Comparison of ENCODE assay signal across 18 cellular contexts in genomic region chr12:12699345-12699744, GRCh38. TPM values are rescaled to one million over a fixed set of nuclear protein-coding genes. Genes with fewer than 3 reads are reported as not detected.
"Had no signal": no experiment of that assay in that cellular context is flagged by ENCODE, and none has a peak within 500 bp of the region (broad histone marks: within the 10 kb centered on the region; RNA-seq: fewer than 3 reads in every experiment).

No MANE protein-coding gene starts in this region.

- H3K9me3 ChIP-seq: gastrocnemius medialis, left ventricle myocardium inferior, tibial artery had no signal

- H3K4me3 ChIP-seq: gastrocnemius medialis, left ventricle myocardium inferior, SK-N-MC, tibial artery had no signal

- H3K27me3 Mint-ChIP-seq: dendritic cell treated with granulocyte-macrophage colony-stimulating factor and Interleukin-4, amounts not matched to agents 40 ng/mL and 50 ng/mL, for 4 days; effector memory CD8-positive, alpha-beta T cell had no signal

- H3K9me3 Mint-ChIP-seq: dendritic cell treated with granulocyte-macrophage colony-stimulating factor and Interleukin-4, amounts not matched to agents 40 ng/mL and 50 ng/mL, for 4 days; effector memory CD8-positive, alpha-beta T cell; nephron progenitor cell had no signal

- H3K27ac Mint-ChIP-seq: nephron progenitor cell had no signal

- H3K4me3 Mint-ChIP-seq: dendritic cell treated with granulocyte-macrophage colony-stimulating factor and Interleukin-4, amounts not matched to agents 40 ng/mL and 50 ng/mL, for 4 days; effector memory CD8-positive, alpha-beta T cell; nephron progenitor cell had no signal

- DNase-seq: activated gamma-delta T cell; activated T-cell treated with anti-CD3 and anti-CD28 coated beads for 4 hours; amygdala; brain microvascular endothelial cell; effector memory CD8-positive, alpha-beta T cell; gastrocnemius medialis; kidney; left ventricle myocardium inferior; mesendoderm; nephron progenitor cell; stimulated activated CD4-positive, alpha-beta T cell treated with anti-CD3 and anti-CD28 coated beads, Interleukin-12 subunit alpha, Interleukin-12 subunit beta, amount 100 ng/mL, for 4 hours; stimulated activated CD4-positive, alpha-beta T cell treated with anti-CD3 and anti-CD28 coated beads, Interleukin-2, amount 100 ng/mL, for 48 hours; stimulated activated CD8-positive, alpha-beta memory T cell treated with anti-CD3 and anti-CD28 coated beads, Interleukin-4, amount 100 ng/mL, for 48 hours; tibial artery had no signal

- H3K27me3 ChIP-seq: brain microvascular endothelial cell, gastrocnemius medialis, tibial artery had no signal

- H3K27ac ChIP-seq: brain microvascular endothelial cell, epithelial cell of prostate, gastrocnemius medialis, left ventricle myocardium inferior, SK-N-MC, tibial artery had no signal

- ATAC-seq: effector memory CD8-positive, alpha-beta T cell; gastrocnemius medialis had no signal

- H3K36me3 ChIP-seq: brain microvascular endothelial cell, gastrocnemius medialis, left ventricle myocardium inferior, tibial artery had no signal

RNA-seq across cellular contexts. Expression of gene GPR19, which starts 3.4 kb away (rescaled TPM):
- total RNA-seq: gastrocnemius medialis, left ventricle myocardium inferior, osteocyte had no signal
